10 cellular contexts compared by ENCODE assay signal in the genomic region with DNA sequence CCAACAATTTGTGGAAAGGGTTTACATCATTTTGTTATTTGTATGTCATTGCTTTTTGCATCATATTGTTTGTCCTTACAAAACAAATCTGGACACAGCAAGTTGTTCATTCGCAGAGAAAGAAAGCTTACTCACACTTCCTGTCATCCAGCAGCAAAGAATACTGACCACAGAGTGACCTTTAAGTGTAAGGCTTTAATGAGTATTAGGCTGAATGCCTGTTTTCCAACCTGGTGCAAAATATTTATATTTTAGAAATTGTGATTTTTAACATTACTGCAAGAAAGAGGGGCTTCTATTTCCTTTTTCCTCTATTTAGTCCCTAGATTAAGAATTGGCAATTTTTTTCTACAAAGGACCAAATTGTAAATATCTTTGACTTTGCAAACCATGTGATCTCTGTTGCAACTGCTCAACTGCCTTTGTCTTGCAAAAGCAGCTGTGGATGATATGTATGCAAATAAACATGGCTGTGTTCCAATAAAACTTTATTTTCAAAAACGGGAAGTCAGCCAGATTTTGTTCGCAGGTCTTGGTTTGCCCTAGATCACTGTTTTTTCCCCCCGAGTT. TPM values are rescaled to one million over a fixed set of nuclear protein-coding genes. Genes with fewer than 3 reads are reported as not detected.
DNase-seq lines count a peak whose midpoint lies in the region; ATAC-seq, FAIRE-seq and TF ChIP-seq lines count a peak whose summit lies in the region.
"Had no signal": no experiment of that assay in that cellular context is flagged by ENCODE, and none has a peak within 500 bp of the region (broad histone marks: within the 10 kb centered on the region; RNA-seq: fewer than 3 reads in every experiment).

No MANE protein-coding gene starts in this region.

- TF ChIP-seq EP300 in GM12878 (IDR thresholded peaks at IDR 0.05; ENCODE audit: borderline replicate concordance in 1 of 2, control insufficient read depth in 1 of 2, low read depth in 2 of 2, low read length in 2 of 2): no peak

- no peaks in the 10 kb centered on the region for H4K20me1 ChIP-seq in MM.1S (ENCODE audit: insufficient read depth, low read length)
- no peaks in the 10 kb centered on the region for H4K20me1 ChIP-seq in GM12878 (ENCODE audit: control insufficient read depth, insufficient read depth)

- intact Hi-C loops in GM12878 (cut with micrococcal nuclease; ENCODE audit: unreplicated experiment): no loop called here

- ATAC-seq in GM12878 (no peak), GM19035 (IDR thresholded peaks at IDR 0.05; ENCODE audit: unreplicated experiment) (no peak), HG02973 (IDR thresholded peaks at IDR 0.05; ENCODE audit: unreplicated experiment) (no peak)

- H3K4me3 ChIP-seq in MM.1S (ENCODE audit: low read length) (no peak overlapping the region), GM12878 (no peak overlapping the region)
- H3K4me3 ChIP-seq: MG63 had no signal

- H3K9me3 ChIP-seq in MM.1S (replicated peaks; ENCODE audit: insufficient read depth, low read length) (no peaks in the 10 kb centered on the region), GM12878 (replicated peaks; ENCODE audit: control insufficient read depth, insufficient read depth, low read length) (no peaks in the 10 kb centered on the region)
- H3K9me3 ChIP-seq: MG63 had no signal

- H3K27ac ChIP-seq in MM.1S (ENCODE audit: low read length) (no peak overlapping the region), GM12878 (ENCODE audit: control insufficient read depth, insufficient read depth) (no peak overlapping the region)

- FAIRE-seq in GM12878 (lab: Jason Lieb, UNC): no peak

- no TSS peak for BruUV-seq in GM12878 (replicated peaks; lab: Mats Ljungman, UMichigan)

- in situ Hi-C loops in GM12878 (cut with MboI): no loop called here

- RAD21 ChIA-PET in GM12878 (lab: Charles Lee; ENCODE audit: unreplicated experiment): no interaction called here

- H3K27me3 ChIP-seq in MM.1S (replicated peaks; ENCODE audit: insufficient read depth, low read length) (no peaks in the 10 kb centered on the region), GM12878 (replicated peaks in 1 of 2; ENCODE audit: control insufficient read depth in 2 of 2, insufficient read depth in 2 of 2, low read length in 1 of 2) (no peaks in the 10 kb centered on the region)
- H3K27me3 ChIP-seq: MG63 had no signal

- WGBS in GM12878 (ENCODE audit: insufficient coverage, insufficient replicate concordance, low lambda C conversion rate, missing lambda C conversion rate): 38% methylated on average over 4 of the region's 4 CpGs

- no peaks in the 10 kb centered on the region for H3K79me2 ChIP-seq in MM.1S (ENCODE audit: low read length)
- H3K79me2 ChIP-seq in GM12878 (ENCODE audit: control insufficient read depth, insufficient read depth, low read length): no peaks in the 10 kb centered on the region

- H3F3A ChIP-seq in MM.1S (ENCODE audit: insufficient read depth, low read length): peaks cover 9% of the 10 kb centered on the region; the same call in 1 of the 2 replicates

- H3K4me2 ChIP-seq in MM.1S (ENCODE audit: low read depth, low read length) (no peak overlapping the region), GM12878 (ENCODE audit: control insufficient read depth, insufficient read depth) (no peak overlapping the region)

- no peak for TF ChIP-seq POLR2A in GM12878 (IDR thresholded peaks at IDR 0.05; ENCODE audit: low read depth, low read length)

- DNase-seq in CD1c-positive myeloid dendritic cell (ENCODE audit: extremely low spot score): peak; percentile 84
- DNase-seq in MM.1S: no peak
- DNase-seq in GM12878 (ENCODE audit: low read depth, low spot score): no peak
- peak; percentile 72 to 93 for DNase-seq in lung microvascular endothelial cell (ENCODE audit: low read depth in 2 of 2)
- no peak for DNase-seq in NCI-H128 (lab: John Stamatoyannopoulos, UW; ENCODE audit: unreplicated experiment)
- no peak for DNase-seq in NCI-H1105 (lab: John Stamatoyannopoulos, UW)
- DNase-seq: activated CD8-positive, alpha-beta memory T cell treated with anti-CD3 and anti-CD28 coated beads, Interleukin-2, amount 50 U/mL, for 4 hours; MG63 had no signal

- H3K36me3 ChIP-seq in MM.1S (replicated peaks; ENCODE audit: insufficient read depth, low read length) (no peaks in the 10 kb centered on the region), GM12878 (ENCODE audit: control insufficient read depth in 2 of 2, insufficient read depth in 2 of 2, low read length in 1 of 2) (no peaks in the 10 kb centered on the region)
- H3K36me3 ChIP-seq: MG63 had no signal

- 0 out of 2 replicates have a peak, but pooled peaks cover 9% of the 10 kb centered on the region for H3K4me1 ChIP-seq in MM.1S (ENCODE audit: low read length)
- no peaks in the 10 kb centered on the region for H3K4me1 ChIP-seq in GM12878 (ENCODE audit: control insufficient read depth, insufficient read depth, low read length)

- POLR2A ChIA-PET in GM12878 (lab: Charles Lee): no interaction called here

- SMC1A ChIA-PET in GM12878 (lab: Charles Lee; ENCODE audit: uncharacterized antibody, unreplicated experiment): interaction anchor here (1.4 kb wide), 1 partner anchor 53 kb away, joined by 3 read pairs; no protein-coding TSS in a partner anchor

- H3K9me2 ChIP-seq in MM.1S (replicated peaks; ENCODE audit: insufficient read depth, low read length): no peaks in the 10 kb centered on the region

- H2AFZ ChIP-seq in MM.1S (ENCODE audit: low read length) (peak overlapping the region; percentile 33), GM12878 (ENCODE audit: control insufficient read depth, low read depth, low read length) (no peak overlapping the region)

- H3K9ac ChIP-seq in MM.1S (ENCODE audit: low read length) (no peak overlapping the region), GM12878 (ENCODE audit: control insufficient read depth, insufficient read depth, low read length) (no peak overlapping the region)

- CTCF ChIA-PET in GM12878 (lab: Yijun Ruan, JAX): interaction anchor here (1.4 to 2.1 kb wide), 2 partner anchors 22 to 23 kb away, joined by 3 to 6 read pairs; no protein-coding TSS in a partner anchor

- no peak for TF ChIP-seq CTCF in MM.1S (IDR thresholded peaks at IDR 0.05; ENCODE audit: low read length)
- TF ChIP-seq CTCF in GM12878 (IDR thresholded peaks at IDR 0.05 in 2 of 3, conservative IDR thresholded peaks at IDR 0.05 in 1 of 3; ENCODE audit: control insufficient read depth in 2 of 3, extremely low read depth in 1 of 3, insufficient read depth in 1 of 3, low read depth in 3 of 3, low read length in 3 of 3): no peak

- TF ChIP-seq RAD21 in GM12878 (IDR thresholded peaks at IDR 0.05; ENCODE audit: insufficient read depth, low read depth, low read length): no peak

TF ChIP-seq in GM12878, 131 proteins besides CTCF, POLR2A, EP300 and RAD21 (continues in another document):
- TF ChIP-seq HDGF (IDR thresholded peaks at IDR 0.05) (no peak), HDAC2 (IDR thresholded peaks at IDR 0.05) (no peak), ZNF622 (IDR thresholded peaks at IDR 0.05) (no peak), POU2F2 (IDR thresholded peaks at IDR 0.05; ENCODE audit: borderline replicate concordance, low read depth, low read length) (peak; percentile 64; the same call in 1 of the 3 replicates), NFYA (IDR thresholded peaks at IDR 0.05; ENCODE audit: borderline replicate concordance, low read depth, low read length) (no peak), MAX (IDR thresholded peaks at IDR 0.05; ENCODE audit: low read depth, low read length) (no peak), SPI1 (IDR thresholded peaks at IDR 0.05; ENCODE audit: borderline replicate concordance, insufficient read depth, low read depth, low read length) (peak; percentile 75), MTA3 (IDR thresholded peaks at IDR 0.05; ENCODE audit: borderline replicate concordance, low read length) (no peak), ZNF384 (IDR thresholded peaks at IDR 0.05; ENCODE audit: borderline replicate concordance, low read depth, low read length) (no peak)

RNA-seq across cellular contexts. Expression of gene ITGB1, which starts 27.8 kb away (rescaled TPM):
- total RNA-seq in GM12878 (2013; cell fraction: nucleolus; rRNA removed): 60.5 and 61.3 TPM in 2 replicates
- total RNA-seq in GM12878 (2014; rRNA removed) (7.9 and 10.1 TPM in 2 replicates), GM12878 (2014; rRNA removed; fragmentation: Illumina TruSeq; extraction: Trizol) (10.7 and 11.0 TPM in 2 replicates), GM12878 (2021) (9.8 and 11.4 TPM in 2 replicates), lung microvascular endothelial cell (1,017 and 1,090 TPM in 2 replicates)
- 24.4 TPM for polyA plus RNA-seq in GM12878 (2011; ENCODE audit: low read depth)
- polyA plus RNA-seq in GM12878 (2011; rRNA removed) (20.7 and 33.0 TPM in 2 replicates), GM12878 (2014; fragmentation: Illumina TruSeq; extraction: Trizol) (9.7 and 12.6 TPM in 2 replicates), GM12878 (2014; fragmentation: Nextera tagmentation; extraction: Ambion mirVana) (1 to 10 TPM; 2.8 to 3.4 TPM), GM12878 (2014; rRNA removed) (7.9 and 8.2 TPM in 2 replicates), GM12878 (2016; fragmentation: Nextera tagmentation; extraction: Ambion mirVana) (10 to 100 TPM; 15.5 to 16.5 TPM)
- polyA plus RNA-seq in GM12878 (2011; cell fraction: cytosol; rRNA removed): 6.1 and 8.3 TPM in 2 replicates
- polyA plus RNA-seq in GM12878 (2011; cell fraction: nucleus; rRNA removed): 5.3 and 7.0 TPM in 2 replicates
- 35.8 and 40.1 TPM in 2 replicates for polyA plus RNA-seq in GM12878 (2012)
- 8.3 and 15.9 TPM in 2 replicates for polyA minus RNA-seq in GM12878 (2011; rRNA and poly(A)+ RNA removed)
- 30.9 and 57.1 TPM in 2 replicates for polyA minus RNA-seq in GM12878 (2011; cell fraction: cytosol; rRNA and poly(A)+ RNA removed)
- polyA minus RNA-seq in GM12878 (2011; cell fraction: nucleus; rRNA and poly(A)+ RNA removed): 5.3 and 10.5 TPM in 2 replicates

Comparison
In these comparisons a context has a peak if more than half of its experiments do, and no peak if none do; other contexts are left out.
1. DNase-seq: peak in CD1c-positive myeloid dendritic cell (single experiment) and lung microvascular endothelial cell (2 of 2); none in MM.1S (single experiment), GM12878 (single experiment), NCI-H128 (single experiment) and NCI-H1105 (single experiment).
2. RNA of gene ITGB1, which starts 27.8 kb away (total RNA-seq): 1,017 to 1,090 TPM in lung microvascular endothelial cell; 7.9 to 61.3 TPM in GM12878; every median in the first group is over 10 times any median in the second.